19 cellular contexts compared by ENCODE assay signal in genomic region chr5:7066471-7067235, GRCh38.
"Had no signal": no experiment of that assay in that cellular context is flagged by ENCODE, and none has a peak within 500 bp of the region (broad histone marks: within the 10 kb centered on the region; RNA-seq: fewer than 3 reads in every experiment).

No MANE protein-coding gene starts in this region.

- H3K4me1 Mint-ChIP-seq: naive thymus-derived CD8-positive, alpha-beta T cell had no signal

- H3K9me3 ChIP-seq: colonic mucosa, heart right ventricle, neutrophil, right atrium auricular region, sigmoid colon, stomach, thoracic aorta, transverse colon had no signal

- ATAC-seq: heart right ventricle; naive thymus-derived CD8-positive, alpha-beta T cell had no signal

- H3K27me3 ChIP-seq: colonic mucosa, heart right ventricle, neutrophil, right atrium auricular region, sigmoid colon, stomach, transverse colon had no signal

- H3K36me3 ChIP-seq: colonic mucosa, heart right ventricle, neutrophil, right atrium auricular region, sigmoid colon, stomach, thoracic aorta, transverse colon had no signal

- DNase-seq: colonic mucosa; dermis blood vessel endothelial cell; heart right ventricle; hypothalamus; kidney glomerular epithelial cell; mammary epithelial cell; naive thymus-derived CD8-positive, alpha-beta T cell; sigmoid colon; stimulated activated naive CD4-positive, alpha-beta T cell; stomach; substantia nigra; transverse colon had no signal

- H3K27ac ChIP-seq: colonic mucosa, heart right ventricle, neutrophil, right atrium auricular region, sigmoid colon, skin epidermis, stomach, thoracic aorta, transverse colon had no signal

- H3K36me3 Mint-ChIP-seq: naive thymus-derived CD8-positive, alpha-beta T cell had no signal

- FAIRE-seq: frontal cortex, islet of Langerhans, urothelium cell line had no signal

- H3K27ac Mint-ChIP-seq: naive thymus-derived CD8-positive, alpha-beta T cell had no signal

- H3K4me3 Mint-ChIP-seq: naive thymus-derived CD8-positive, alpha-beta T cell had no signal

- H3K4me1 ChIP-seq: colonic mucosa, heart right ventricle, right atrium auricular region, sigmoid colon, stomach, transverse colon had no signal

- H3K4me3 ChIP-seq: colonic mucosa, heart right ventricle, right atrium auricular region, sigmoid colon, skin epidermis, stomach, thoracic aorta, transverse colon had no signal
